30 cellular contexts compared by ENCODE assay signal in the genomic region with DNA sequence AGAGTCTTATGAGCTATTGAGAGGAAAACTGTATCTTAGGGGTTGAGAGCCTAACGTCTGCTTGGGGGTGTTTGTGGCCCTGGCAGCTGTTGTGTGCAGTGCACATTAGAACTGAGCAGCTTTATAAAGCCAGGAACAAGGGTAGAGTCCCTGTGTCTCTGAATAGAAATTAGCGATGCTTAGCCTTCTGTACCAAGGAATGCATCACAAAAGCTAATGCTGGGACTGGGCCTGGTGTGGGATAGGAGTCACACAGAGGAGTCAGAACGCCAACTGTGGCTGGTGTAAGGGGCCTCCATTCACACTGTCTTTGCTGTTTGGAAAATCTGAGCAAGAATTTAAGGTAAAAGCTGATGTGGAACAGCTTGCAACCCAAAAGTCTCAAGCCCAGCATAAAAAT.
"Had no signal": no experiment of that assay in that cellular context is flagged by ENCODE, and none has a peak within 500 bp of the region (broad histone marks: within the 10 kb centered on the region; RNA-seq: fewer than 3 reads in every experiment).

No MANE protein-coding gene starts in this region.

- H3K4me2 ChIP-seq: smooth muscle cell had no signal

- H3K27me3 ChIP-seq: breast epithelium, foreskin keratinocyte, pancreas had no signal

- H3K9me3 ChIP-seq: breast epithelium, lower lobe of right lung, pancreas, prostate gland, sigmoid colon, uterus had no signal

- DNase-seq: activated CD4-positive, alpha-beta memory T cell treated with anti-CD3 and anti-CD28 coated beads for 36 hours; activated CD4-positive, alpha-beta T cell treated with anti-CD3 and anti-CD28 coated beads, Interleukin-2, amount 10 ng/mL, durations not matched to agents 24 days and 14 days; activated CD4-positive, CD25-positive, alpha-beta regulatory T cell treated with anti-CD3 and anti-CD28 coated beads, Interleukin-2, amount 50 U/mL, for 72 hours; activated CD8-positive, alpha-beta memory T cell treated with anti-CD3 and anti-CD28 coated beads, Interleukin-2, amount 50 U/mL, for 4 hours; activated gamma-delta T cell treated with Interleukin-2 at 50 U/mL for 16 hours; activated naive CD4-positive, alpha-beta T cell treated with anti-CD3 and anti-CD28 coated beads, Interleukin-2, amount 50 U/mL, for 16 hours; activated T-cell treated with anti-CD3 and anti-CD28 coated beads, Interleukin-2, amount 50 U/mL, for 24 hours; amniotic stem cell; central memory CD4-positive, alpha-beta T cell; foreskin keratinocyte; left lung; lower lobe of right lung; mesenchymal stem cell; natural killer cell; nucleus accumbens; pancreas; sigmoid colon; stimulated activated CD4-positive, alpha-beta T cell treated with anti-CD3 and anti-CD28 coated beads, Interleukin-1b, Interleukin-23, amount 100 ng/mL, for 48 hours; stimulated activated CD4-positive, alpha-beta T cell treated with anti-CD3 and anti-CD28 coated beads, Interleukin-4, amount 100 ng/mL, for 4 hours; stimulated activated CD8-positive, alpha-beta memory T cell treated with anti-CD3 and anti-CD28 coated beads, Interleukin-4, amount 100 ng/mL, for 48 hours; stimulated activated naive CD8-positive, alpha-beta T cell treated with anti-CD3 and anti-CD28 coated beads, Interleukin-15, amount 100 ng/mL, for 72 hours; substantia nigra; T-helper 17 cell; T1000; uterus had no signal

- H3K4me3 Mint-ChIP-seq: activated CD4-positive, alpha-beta memory T cell treated with anti-CD3 and anti-CD28 coated beads for 36 hours; activated CD4-positive, alpha-beta T cell treated with anti-CD3 and anti-CD28 coated beads, Interleukin-2, amount 10 ng/mL, durations not matched to agents 24 days and 14 days; activated T-cell treated with anti-CD3 and anti-CD28 coated beads, Interleukin-2, amount 50 U/mL, for 24 hours; natural killer cell; stimulated activated memory B cell treated with anti-CD40 and anti-IgM and Interleukin-4, amounts not matched to agents 10 μg/mL and 1 μg/mL and 100 μg/mL, for 72 hours; stimulated activated naive CD8-positive, alpha-beta T cell treated with anti-CD3 and anti-CD28 coated beads, Interleukin-15, amount 100 ng/mL, for 72 hours; T-helper 17 cell; type B pancreatic cell had no signal

- H3K4me1 ChIP-seq: breast epithelium, foreskin keratinocyte, left lung, lower lobe of right lung, pancreas, prostate gland, uterus had no signal

- H3K4me1 Mint-ChIP-seq: activated CD4-positive, alpha-beta T cell treated with anti-CD3 and anti-CD28 coated beads, Interleukin-2, amount 10 ng/mL, durations not matched to agents 24 days and 14 days; natural killer cell; stimulated activated memory B cell treated with anti-CD40 and anti-IgM and Interleukin-4, amounts not matched to agents 10 μg/mL and 1 μg/mL and 100 μg/mL, for 72 hours; stimulated activated naive CD8-positive, alpha-beta T cell treated with anti-CD3 and anti-CD28 coated beads, Interleukin-15, amount 100 ng/mL, for 72 hours; T-helper 17 cell had no signal

- H3K27me3 Mint-ChIP-seq: activated CD4-positive, alpha-beta memory T cell treated with anti-CD3 and anti-CD28 coated beads for 36 hours; activated CD4-positive, alpha-beta T cell treated with anti-CD3 and anti-CD28 coated beads, Interleukin-2, amount 10 ng/mL, durations not matched to agents 24 days and 14 days; activated T-cell treated with anti-CD3 and anti-CD28 coated beads, Interleukin-2, amount 50 U/mL, for 24 hours; stimulated activated naive CD8-positive, alpha-beta T cell treated with anti-CD3 and anti-CD28 coated beads, Interleukin-15, amount 100 ng/mL, for 72 hours; T-helper 17 cell had no signal

- H3K4me3 ChIP-seq: breast epithelium, left lung, lower lobe of right lung, pancreas, prostate gland, sigmoid colon, smooth muscle cell, uterus had no signal

- H3K36me3 Mint-ChIP-seq: activated CD4-positive, alpha-beta memory T cell treated with anti-CD3 and anti-CD28 coated beads for 36 hours; natural killer cell; stimulated activated memory B cell treated with anti-CD40 and anti-IgM and Interleukin-4, amounts not matched to agents 10 μg/mL and 1 μg/mL and 100 μg/mL, for 72 hours had no signal

- H3K27ac ChIP-seq: breast epithelium, foreskin keratinocyte, left lung, lower lobe of right lung, pancreas, prostate gland, sigmoid colon, uterus had no signal

- H3K9me3 Mint-ChIP-seq: activated CD4-positive, alpha-beta T cell treated with anti-CD3 and anti-CD28 coated beads, Interleukin-2, amount 10 ng/mL, durations not matched to agents 24 days and 14 days; stimulated activated naive CD8-positive, alpha-beta T cell treated with anti-CD3 and anti-CD28 coated beads, Interleukin-15, amount 100 ng/mL, for 72 hours had no signal

- H3K27ac Mint-ChIP-seq: activated CD4-positive, alpha-beta memory T cell treated with anti-CD3 and anti-CD28 coated beads for 36 hours; activated CD4-positive, alpha-beta T cell treated with anti-CD3 and anti-CD28 coated beads, Interleukin-2, amount 10 ng/mL, durations not matched to agents 24 days and 14 days; activated T-cell treated with anti-CD3 and anti-CD28 coated beads, Interleukin-2, amount 50 U/mL, for 24 hours; natural killer cell; stimulated activated memory B cell treated with anti-CD40 and anti-IgM and Interleukin-4, amounts not matched to agents 10 μg/mL and 1 μg/mL and 100 μg/mL, for 72 hours; stimulated activated naive CD8-positive, alpha-beta T cell treated with anti-CD3 and anti-CD28 coated beads, Interleukin-15, amount 100 ng/mL, for 72 hours; T-helper 17 cell; type B pancreatic cell had no signal

- H3K36me3 ChIP-seq: breast epithelium, left lung, lower lobe of right lung, pancreas, prostate gland, sigmoid colon, uterus had no signal
